ENCODE assay signal across 19 cellular contexts in the genomic region with DNA sequence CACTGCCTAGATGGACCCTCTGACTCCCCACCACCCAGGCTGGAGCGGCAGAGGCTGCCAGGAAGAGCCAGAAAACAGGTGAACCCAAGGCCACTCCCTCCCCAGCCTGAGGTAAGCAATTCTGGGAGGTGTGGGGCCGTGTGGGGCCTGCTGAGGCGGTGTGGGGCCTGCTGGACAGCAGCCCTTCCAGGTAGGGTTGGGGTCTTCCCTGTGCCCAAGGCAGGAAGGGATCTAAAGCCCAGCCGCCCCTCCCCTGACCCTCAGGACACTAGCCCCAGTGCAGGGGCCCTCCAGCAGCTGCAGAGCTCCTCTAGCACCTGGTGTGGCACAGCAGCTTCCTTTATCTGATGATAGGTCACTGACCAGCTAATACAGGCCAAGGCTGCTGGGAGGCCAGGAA.
"Had no signal": no experiment of that assay in that cellular context is flagged by ENCODE, and none has a peak within 500 bp of the region (broad histone marks: within the 10 kb centered on the region; RNA-seq: fewer than 3 reads in every experiment).

No MANE protein-coding gene starts in this region.

- ATAC-seq: effector memory CD8-positive, alpha-beta T cell; left cardiac atrium; left ventricle myocardium superior; psoas muscle; sciatic nerve; stimulated activated naive B cell treated with anti-CD40 and anti-IgM and Interleukin-4, amounts not matched to agents 10 μg/mL and 1 μg/mL and 100 μg/mL, for 72 hours; stimulated activated naive CD8-positive, alpha-beta T cell treated with anti-CD3 and anti-CD28 coated beads, Interleukin-15, amount 100 ng/mL, for 72 hours had no signal

- H3K9me3 ChIP-seq: psoas muscle had no signal

- H3K4me3 Mint-ChIP-seq: effector memory CD8-positive, alpha-beta T cell; naive B cell; nephron; stimulated activated naive B cell treated with anti-CD40 and anti-IgM and Interleukin-4, amounts not matched to agents 10 μg/mL and 1 μg/mL and 100 μg/mL, for 72 hours; stimulated activated naive CD8-positive, alpha-beta T cell treated with anti-CD3 and anti-CD28 coated beads, Interleukin-15, amount 100 ng/mL, for 72 hours had no signal

- DNase-seq: effector memory CD8-positive, alpha-beta T cell; esophagus squamous epithelium; foreskin fibroblast; kidney; left cardiac atrium; left ventricle myocardium superior; mesenchymal stem cell; naive B cell; psoas muscle; retina; stimulated activated CD4-positive, alpha-beta T cell treated with anti-CD3 and anti-CD28 coated beads, Interleukin-2, amount 100 ng/mL, for 24 hours; stimulated activated CD4-positive, alpha-beta T cell treated with anti-CD3 and anti-CD28 coated beads, Interleukin-4, amount 100 ng/mL, for 4 hours; stimulated activated naive B cell treated with anti-CD40 and anti-IgM and Interleukin-4, amounts not matched to agents 10 μg/mL and 1 μg/mL and 100 μg/mL, for 72 hours; stimulated activated naive CD8-positive, alpha-beta T cell treated with anti-CD3 and anti-CD28 coated beads, Interleukin-15, amount 100 ng/mL, for 72 hours; transverse colon had no signal

- H3K4me3 ChIP-seq: esophagus squamous epithelium, lung, psoas muscle, thoracic aorta, transverse colon had no signal

- H3K27ac Mint-ChIP-seq: effector memory CD8-positive, alpha-beta T cell; naive B cell; nephron; stimulated activated naive B cell treated with anti-CD40 and anti-IgM and Interleukin-4, amounts not matched to agents 10 μg/mL and 1 μg/mL and 100 μg/mL, for 72 hours had no signal

- H3K27ac ChIP-seq: esophagus squamous epithelium, psoas muscle, thoracic aorta, transverse colon had no signal

- H3K36me3 ChIP-seq: esophagus squamous epithelium, thoracic aorta, transverse colon had no signal

- H3K27me3 ChIP-seq: transverse colon had no signal

- H3K9me3 Mint-ChIP-seq: effector memory CD8-positive, alpha-beta T cell had no signal
